Comparison of ENCODE assay signal across 14 cellular contexts in genomic region chr3:170999737-171000242, GRCh38. TPM values are rescaled to one million over a fixed set of nuclear protein-coding genes. Genes with fewer than 3 reads are reported as not detected.
DNase-seq lines count a peak whose midpoint lies in the region; ATAC-seq, FAIRE-seq and TF ChIP-seq lines count a peak whose summit lies in the region.
"Had no signal": no experiment of that assay in that cellular context is flagged by ENCODE, and none has a peak within 500 bp of the region (broad histone marks: within the 10 kb centered on the region; RNA-seq: fewer than 3 reads in every experiment).

No MANE protein-coding gene starts in this region.

- SMC1A ChIA-PET in GM12878 (lab: Charles Lee; ENCODE audit: uncharacterized antibody, unreplicated experiment), result interaction anchor here (1.0 kb wide), 2 partner anchors 25 to 834 kb away, joined by 3 read pairs; no protein-coding TSS in a partner anchor

- in situ Hi-C loops in GM12878 (cut with MboI), result no loop called here

- POLR2A ChIA-PET in GM12878 (lab: Charles Lee), result no interaction called here

- no peaks in the 10 kb centered on the region for H3K36me3 ChIP-seq in ACC112 (ENCODE audit: insufficient read depth, low read length)
- no peaks in the 10 kb centered on the region for H3K36me3 ChIP-seq in GM12878 (ENCODE audit: control insufficient read depth in 2 of 2, insufficient read depth in 2 of 2, low read length in 1 of 2)
- H3K36me3 ChIP-seq: BLaER1, lower lobe of right lung had no signal

- no peak for TF ChIP-seq RAD21 in GM12878 (IDR thresholded peaks at IDR 0.05; ENCODE audit: insufficient read depth, low read depth, low read length)

- peaks cover 10% of the 10 kb centered on the region for H3K27me3 Mint-ChIP-seq in activated CD4-positive, alpha-beta T cell treated with anti-CD3 and anti-CD28 coated beads, Interleukin-2, amount 10 ng/mL, durations not matched to agents 24 days and 14 days
- H3K27me3 Mint-ChIP-seq: stimulated activated naive B cell treated with anti-CD40 and anti-IgM and Interleukin-4, amounts not matched to agents 10 μg/mL and 1 μg/mL and 100 μg/mL, for 72 hours had no signal

- no peaks in the 10 kb centered on the region for H3K36me3 Mint-ChIP-seq in activated CD4-positive, alpha-beta T cell treated with anti-CD3 and anti-CD28 coated beads, Interleukin-2, amount 10 ng/mL, durations not matched to agents 24 days and 14 days (ENCODE audit: low read depth)
- H3K36me3 Mint-ChIP-seq: stimulated activated naive B cell treated with anti-CD40 and anti-IgM and Interleukin-4, amounts not matched to agents 10 μg/mL and 1 μg/mL and 100 μg/mL, for 72 hours; WTC11 had no signal

- H3K4me3 ChIP-seq in ACC112 (ENCODE audit: low read depth, low read length) (no peak overlapping the region), GM12878 (no peak overlapping the region)
- H3K4me3 ChIP-seq: BLaER1, lower lobe of right lung had no signal

- TF ChIP-seq CTCF in GM12878 (IDR thresholded peaks at IDR 0.05 in 2 of 3, conservative IDR thresholded peaks at IDR 0.05 in 1 of 3; ENCODE audit: control insufficient read depth in 2 of 3, extremely low read depth in 1 of 3, insufficient read depth in 1 of 3, low read depth in 3 of 3, low read length in 3 of 3), result no peak

- H3K9ac ChIP-seq in GM12878 (ENCODE audit: control insufficient read depth, insufficient read depth, low read length), result no peak overlapping the region
- H3K9ac ChIP-seq: BLaER1 had no signal

- RAD21 ChIA-PET in GM12878 (lab: Charles Lee; ENCODE audit: unreplicated experiment), result no interaction called here

- intact Hi-C loops in GM12878 (cut with micrococcal nuclease; ENCODE audit: unreplicated experiment) (no loop called here), left colon (cut with DNase I, micrococcal nuclease) (no loop called here)
- intact Hi-C loops in activated CD4-positive, alpha-beta T cell treated with anti-CD3 and anti-CD28 coated beads, Interleukin-2, amount 10 ng/mL, durations not matched to agents 24 days and 14 days (cut with micrococcal nuclease), result no loop called here

- peak; percentile 40 for DNase-seq in HTR-8/SVneo (ENCODE audit: insufficient read length, low spot score)
- DNase-seq in GM12878 (ENCODE audit: low read depth, low spot score), result no peak
- DNase-seq in left colon, result peak in 1 of 2 donors; percentile 45
- no peak for DNase-seq in activated CD4-positive, alpha-beta T cell treated with anti-CD3 and anti-CD28 coated beads, Interleukin-2, amount 10 ng/mL, durations not matched to agents 24 days and 14 days
- no peak for DNase-seq in NCI-H187 (lab: John Stamatoyannopoulos, UW)
- no peak for DNase-seq in GM19238 (ENCODE audit: insufficient read length, low spot score)
- no peak for DNase-seq in inferior parietal cortex (ENCODE audit: extremely low spot score)
- DNase-seq: activated effector memory CD4-positive, alpha-beta T cell treated with anti-CD3 and anti-CD28 coated beads, Interleukin-2, amount 50 U/mL, for 16 hours; lower lobe of right lung; NCI-H526; stimulated activated naive B cell treated with anti-CD40 and anti-IgM and Interleukin-4, amounts not matched to agents 10 μg/mL and 1 μg/mL and 100 μg/mL, for 72 hours had no signal

- no peak for TF ChIP-seq POLR2A in GM12878 (IDR thresholded peaks at IDR 0.05; ENCODE audit: low read depth, low read length)

- no peak overlapping the region for H3K27ac Mint-ChIP-seq in activated CD4-positive, alpha-beta T cell treated with anti-CD3 and anti-CD28 coated beads, Interleukin-2, amount 10 ng/mL, durations not matched to agents 24 days and 14 days
- H3K27ac Mint-ChIP-seq: stimulated activated naive B cell treated with anti-CD40 and anti-IgM and Interleukin-4, amounts not matched to agents 10 μg/mL and 1 μg/mL and 100 μg/mL, for 72 hours; WTC11 had no signal

- H3K4me2 ChIP-seq in GM12878 (ENCODE audit: control insufficient read depth, insufficient read depth), result no peak overlapping the region
- H3K4me2 ChIP-seq: BLaER1 had no signal

- H3K27me3 ChIP-seq in ACC112 (ENCODE audit: insufficient read depth, low read length) (no peaks in the 10 kb centered on the region), GM12878 (replicated peaks in 1 of 2; ENCODE audit: control insufficient read depth in 2 of 2, insufficient read depth in 2 of 2, low read length in 1 of 2) (peaks cover 0 to 6% of the 10 kb centered on the region in 2 experiments; a peak in 1 of 4 replicates)
- H3K27me3 ChIP-seq: BLaER1 had no signal

- peak overlapping the region; percentile 25 for H3K27ac ChIP-seq in ACC112 (ENCODE audit: low read depth, low read length)
- no peak overlapping the region for H3K27ac ChIP-seq in GM12878 (ENCODE audit: control insufficient read depth, insufficient read depth)
- H3K27ac ChIP-seq: BLaER1, lower lobe of right lung had no signal

- H3K4me1 Mint-ChIP-seq in activated CD4-positive, alpha-beta T cell treated with anti-CD3 and anti-CD28 coated beads, Interleukin-2, amount 10 ng/mL, durations not matched to agents 24 days and 14 days, result no peaks in the 10 kb centered on the region
- H3K4me1 Mint-ChIP-seq: stimulated activated naive B cell treated with anti-CD40 and anti-IgM and Interleukin-4, amounts not matched to agents 10 μg/mL and 1 μg/mL and 100 μg/mL, for 72 hours; WTC11 had no signal

- no TSS peak for BruUV-seq in GM12878 (replicated peaks; lab: Mats Ljungman, UMichigan)

- no peaks in the 10 kb centered on the region for H3K79me2 ChIP-seq in ACC112 (ENCODE audit: control insufficient read depth, insufficient read depth, low read length, unreplicated experiment)
- H3K79me2 ChIP-seq in GM12878 (ENCODE audit: control insufficient read depth, insufficient read depth, low read length), result no peaks in the 10 kb centered on the region

- H2AFZ ChIP-seq in ACC112 (ENCODE audit: low read length, unreplicated experiment) (no peak overlapping the region), GM12878 (ENCODE audit: control insufficient read depth, low read depth, low read length) (no peak overlapping the region)

- peak; percentile 62 for FAIRE-seq in HTR-8/SVneo (lab: Jason Lieb, UNC)
- peak; percentile 44 for FAIRE-seq in GM12878 (lab: Jason Lieb, UNC)

- H3K9me3 Mint-ChIP-seq in activated CD4-positive, alpha-beta T cell treated with anti-CD3 and anti-CD28 coated beads, Interleukin-2, amount 10 ng/mL, durations not matched to agents 24 days and 14 days, result no peaks in the 10 kb centered on the region
- H3K9me3 Mint-ChIP-seq: stimulated activated naive B cell treated with anti-CD40 and anti-IgM and Interleukin-4, amounts not matched to agents 10 μg/mL and 1 μg/mL and 100 μg/mL, for 72 hours; WTC11 had no signal

- WGBS in GM12878 (ENCODE audit: insufficient coverage, insufficient replicate concordance, low lambda C conversion rate, missing lambda C conversion rate), result 17% methylated on average over 2 of the region's 2 CpGs

- ATAC-seq in GM12878 (no peak; the same call in 2 of the 3 replicates), left colon (peak; percentile 66)
- ATAC-seq: stimulated activated naive B cell treated with anti-CD40 and anti-IgM and Interleukin-4, amounts not matched to agents 10 μg/mL and 1 μg/mL and 100 μg/mL, for 72 hours; WTC11 had no signal

- H3K4me3 Mint-ChIP-seq in activated CD4-positive, alpha-beta T cell treated with anti-CD3 and anti-CD28 coated beads, Interleukin-2, amount 10 ng/mL, durations not matched to agents 24 days and 14 days, result no peak overlapping the region
- H3K4me3 Mint-ChIP-seq: stimulated activated naive B cell treated with anti-CD40 and anti-IgM and Interleukin-4, amounts not matched to agents 10 μg/mL and 1 μg/mL and 100 μg/mL, for 72 hours; WTC11 had no signal

- CTCF ChIA-PET in GM12878 (lab: Yijun Ruan, JAX), result interaction anchor here (2.1 kb wide), 1 partner anchor 12 kb away, joined by 6 read pairs; no protein-coding TSS in a partner anchor

- peaks cover 56% of the 10 kb centered on the region for H3K4me1 ChIP-seq in ACC112 (ENCODE audit: control insufficient read depth, insufficient read depth, low read length, unreplicated experiment)
- H3K4me1 ChIP-seq in GM12878 (ENCODE audit: control insufficient read depth, insufficient read depth, low read length), result no peaks in the 10 kb centered on the region
- H3K4me1 ChIP-seq: lower lobe of right lung had no signal

- TF ChIP-seq EP300 in GM12878 (IDR thresholded peaks at IDR 0.05; ENCODE audit: borderline replicate concordance in 1 of 2, control insufficient read depth in 1 of 2, low read depth in 2 of 2, low read length in 2 of 2), result no peak

- no peaks in the 10 kb centered on the region for H4K20me1 ChIP-seq in GM12878 (ENCODE audit: control insufficient read depth, insufficient read depth)
- H4K20me1 ChIP-seq: BLaER1 had no signal

- H3K9me3 ChIP-seq in GM12878 (replicated peaks; ENCODE audit: control insufficient read depth, insufficient read depth, low read length), result no peaks in the 10 kb centered on the region
- H3K9me3 ChIP-seq: BLaER1, lower lobe of right lung had no signal

RNA-seq across cellular contexts. Expression of gene SLC2A2, which starts 26.7 kb away (rescaled TPM):
- total RNA-seq in GM12878 (2013; cell fraction: nucleolus; rRNA removed), result not detected in 2 replicates
- total RNA-seq in GM12878 (2014; rRNA removed) (not detected in 2 replicates), GM12878 (2014; rRNA removed; fragmentation: Illumina TruSeq; extraction: Trizol) (0.04 TPM in 1 of 2 replicates, not detected in the other), GM12878 (2021) (0.10 and 0.19 TPM in 2 replicates), left colon (not detected)
- not detected for polyA plus RNA-seq in GM12878 (2011; ENCODE audit: low read depth)
- polyA plus RNA-seq in GM12878 (2011; rRNA removed) (not detected in 2 replicates), GM12878 (2014; fragmentation: Illumina TruSeq; extraction: Trizol) (0.04 and 0.11 TPM in 2 replicates), GM12878 (2014; fragmentation: Nextera tagmentation; extraction: Ambion mirVana) (not detected), GM12878 (2014; rRNA removed) (not detected in 2 replicates), GM12878 (2016; fragmentation: Nextera tagmentation; extraction: Ambion mirVana) (not detected)
- not detected in 2 replicates for polyA plus RNA-seq in GM12878 (2011; cell fraction: cytosol; rRNA removed)
- polyA plus RNA-seq in GM12878 (2011; cell fraction: nucleus; rRNA removed), result not detected in 2 replicates
- not detected in 2 replicates for polyA plus RNA-seq in GM12878 (2012)
- polyA minus RNA-seq in GM12878 (2011; rRNA and poly(A)+ RNA removed), result not detected in 2 replicates
- not detected in 2 replicates for polyA minus RNA-seq in GM12878 (2011; cell fraction: cytosol; rRNA and poly(A)+ RNA removed)
- polyA minus RNA-seq in GM12878 (2011; cell fraction: nucleus; rRNA and poly(A)+ RNA removed), result not detected in 2 replicates
- not detected in 2 replicates for total RNA-seq in activated CD4-positive, alpha-beta T cell treated with anti-CD3 and anti-CD28 coated beads, Interleukin-2, amount 10 ng/mL, durations not matched to agents 24 days and 14 days
- total RNA-seq: lower lobe of right lung, WTC11 had no signal
